In genomic region chr1:150561830-150562367, GRCh38 we compare ENCODE assay signal across 7 cellular contexts. TPM values are rescaled to one million over a fixed set of nuclear protein-coding genes. Genes with fewer than 3 reads are reported as not detected.
A peak's percentile ranks its signal among the peaks of the same experiment; 100 is the strongest.
DNase-seq lines count a peak whose midpoint lies in the region; ATAC-seq, FAIRE-seq and TF ChIP-seq lines count a peak whose summit lies in the region.

No MANE protein-coding gene starts in this region.

- CTCF ChIA-PET in HepG2 (lab: Yijun Ruan, JAX; ENCODE audit: low intra/inter-chr PET ratio, low total read pairs) = interaction anchor here (1.3 to 1.7 kb wide), 3 partner anchors 15 to 77 kb away, joined by 4 to 15 read pairs (median 7); no protein-coding TSS in a partner anchor

- H3K9ac ChIP-seq in HepG2 (ENCODE audit: insufficient read depth, low read depth, low read length) = peak overlapping the region; percentile 88

- TF ChIP-seq POLR2A in HepG2 (IDR thresholded peaks at IDR 0.05; ENCODE audit: insufficient read depth in 1 of 2, low read depth in 2 of 2, low read length in 2 of 2) = peak; percentile 46 to 65; a peak in 2 of 4 replicates

- DNase-seq in NCI-H460 (ENCODE audit: extremely low read depth, low read depth) = peak; percentile 95
- peak; percentile 71 to 80 for DNase-seq in activated CD4-positive, alpha-beta T cell treated with anti-CD3 and anti-CD28 coated beads, Interleukin-2, amount 50 U/mL, for 24 hours (ENCODE audit: low read depth in 1 of 2, low spot score in 1 of 2)
- peak; percentile 90 for DNase-seq in dedifferentiated amniotic fluid mesenchymal stem cell (ENCODE audit: extremely low spot score)
- peak; percentile 77 for DNase-seq in HepG2 (ENCODE audit: low spot score)
- DNase-seq in stimulated activated CD4-positive, alpha-beta T cell treated with anti-CD3 and anti-CD28 coated beads, Interleukin-2, amount 100 ng/mL, for 48 hours = peak; percentile 82

- intact Hi-C loops in HepG2 (cut with micrococcal nuclease; ENCODE audit: unreplicated experiment) = loop anchor here (1.0 to 5.0 kb wide), 2 partner anchors 59 to 135 kb away; partner anchors contain the start of gene GOLPH3L

- POLR2A ChIA-PET in HepG2 (lab: Yijun Ruan, JAX) = interaction anchor here (0.8 to 13.0 kb wide), 23 partner anchors 11 to 628 kb away, joined by 3 to 469 read pairs (median 4); partner anchors contain the start of genes ADAMTSL4, CA14, ENSA and FALEC

- no peaks in the 10 kb centered on the region for H3K27me3 ChIP-seq in HepG2 (ENCODE audit: control insufficient read depth in 1 of 2, insufficient read depth in 2 of 2, low read length in 2 of 2)

- H3K79me2 ChIP-seq in HepG2 (ENCODE audit: insufficient read depth, low read length) = peaks cover 8% of the 10 kb centered on the region

- no peak for TF ChIP-seq CTCF in HepG2 (CRISPR knock-in tag; IDR thresholded peaks at IDR 0.05)

- H4K20me1 ChIP-seq in HepG2 (ENCODE audit: insufficient read depth, low read length) = no peaks in the 10 kb centered on the region

- H3K4me3 ChIP-seq in HepG2 (replicated peaks in 1 of 3; ENCODE audit: insufficient read depth in 1 of 3, low read depth in 2 of 3, low read length in 3 of 3) = peak overlapping the region; percentile 72 to 80 (median 73)

- peak overlapping the region; percentile 99 for H3K4me2 ChIP-seq in HepG2 (ENCODE audit: low read depth, low read length)

- peaks cover 0 to 1% of the 10 kb centered on the region in 2 experiments; a peak in 1 of 5 replicates for H3K36me3 ChIP-seq in HepG2 (replicated peaks in 1 of 2; ENCODE audit: control insufficient read depth in 1 of 2, insufficient read depth in 2 of 2, low read length in 2 of 2)

- ATAC-seq in GM18498 (IDR thresholded peaks at IDR 0.05; ENCODE audit: unreplicated experiment) (peak; percentile 49), HG02970 (IDR thresholded peaks at IDR 0.05; ENCODE audit: low FRiP score, unreplicated experiment) (peak; percentile 33), HepG2 (peak; percentile 72)

- TSS peak; percentile 81 for BruUV-seq in HepG2 (replicated peaks; lab: Mats Ljungman, UMichigan)

- TF ChIP-seq RAD21 in HepG2 (CRISPR knock-in tag; IDR thresholded peaks at IDR 0.05) = 0 out of 2 replicates have a peak, but pooled peaks have one; percentile 4

- peaks cover 50% of the 10 kb centered on the region for H3K4me1 ChIP-seq in HepG2 (ENCODE audit: insufficient read depth, low read length)

- TF ChIP-seq EP300 in HepG2 (IDR thresholded peaks at IDR 0.05; ENCODE audit: low read depth in 2 of 2, low read length in 2 of 2) (peak in 1 of 2 experiments; percentile 96; a peak in 2 of 4 replicates), HepG2 (CRISPR knock-in tag; IDR thresholded peaks at IDR 0.05; ENCODE audit: borderline replicate concordance) (peak; percentile 83)

- under 1% methylated on average over 14 of the region's 20 CpGs for WGBS in HepG2 (ENCODE audit: low lambda C conversion rate)

- no peak overlapping the region for H2AFZ ChIP-seq in HepG2 (ENCODE audit: low read length)

- H3K27ac ChIP-seq in HepG2 (ENCODE audit: extremely low read length, insufficient read depth, low read length) = peak overlapping the region; percentile 91

- H3K9me3 ChIP-seq in HepG2 (ENCODE audit: low read length) = no peaks in the 10 kb centered on the region

- peak; percentile 82 for FAIRE-seq in HepG2 (lab: Jason Lieb, UNC)

- in situ Hi-C loops in HepG2 (cut with HindIII; ENCODE audit: extremely low pct_ligation_motif_present, low pct_unique_long_range_greater_than_20kb) = loop anchor here (5.0 kb wide), 2 partner anchors 65 to 250 kb away; partner anchors contain the start of gene ENSA

RNA-seq across cellular contexts. Expression of gene ADAMTSL4, which starts 12.7 kb away (rescaled TPM):
- 5.7 and 5.8 TPM in 2 replicates for total RNA-seq in NCI-H460 (2014; rRNA removed; shearing (Covaris generic))
- polyA plus RNA-seq in NCI-H460 (2014; cell fraction: nucleus; rRNA removed) = 14.3 and 16.6 TPM in 2 replicates
- total RNA-seq in HepG2 (2016; rRNA removed; fragmentation: Illumina TruSeq; extraction: Trizol) = 1.9 and 3.9 TPM in 2 replicates
- total RNA-seq in HepG2 (2016; cell fraction: cytosol; rRNA removed; fragmentation: Illumina TruSeq; extraction: Trizol; ENCODE audit: low read depth) = 1.3 and 1.4 TPM in 2 replicates
- total RNA-seq in HepG2 (2016; cell fraction: insoluble cytoplasmic fraction; rRNA removed; fragmentation: Illumina TruSeq; extraction: Trizol) = 1.4 and 3.5 TPM in 2 replicates
- total RNA-seq in HepG2 (2016; cell fraction: membrane; rRNA removed; fragmentation: Illumina TruSeq; extraction: Trizol) = 2.8 TPM in 2 replicates
- total RNA-seq in HepG2 (2016; cell fraction: nucleus; rRNA removed; fragmentation: Illumina TruSeq; extraction: Trizol) = 5.1 and 8.0 TPM in 2 replicates
- polyA plus RNA-seq in HepG2 (2011; rRNA removed) = 15.1 and 16.4 TPM in 2 replicates
- polyA plus RNA-seq in HepG2 (2011; cell fraction: cytosol; rRNA removed) = 7.9 and 8.3 TPM in 2 replicates
- 81.6 and 99.7 TPM in 2 replicates for polyA plus RNA-seq in HepG2 (2011; cell fraction: nucleus; rRNA removed)
- 6.4 and 10.9 TPM in 2 replicates for polyA plus RNA-seq in HepG2 (2012)
- 0.93 and 1.3 TPM in 2 replicates for polyA plus RNA-seq in HepG2 (2016; cell fraction: cytosol; fragmentation: Illumina TruSeq; extraction: Trizol; ENCODE audit: low read depth)
- polyA plus RNA-seq in HepG2 (2016; cell fraction: insoluble cytoplasmic fraction; fragmentation: Illumina TruSeq; extraction: Trizol; ENCODE audit: low read depth) = 4.0 and 4.2 TPM in 2 replicates
- polyA plus RNA-seq in HepG2 (2016; cell fraction: membrane; fragmentation: Illumina TruSeq; extraction: Trizol; ENCODE audit: low read depth) = 3.3 and 3.7 TPM in 2 replicates
- 32.6 and 38.0 TPM in 2 replicates for polyA plus RNA-seq in HepG2 (2016; cell fraction: nucleus; fragmentation: Illumina TruSeq; extraction: Trizol; ENCODE audit: insufficient read depth, low read depth)
- polyA minus RNA-seq in HepG2 (2011; rRNA and poly(A)+ RNA removed; ENCODE audit: low replicate concordance) = 5.9 and 8.8 TPM in 2 replicates
- polyA minus RNA-seq in HepG2 (2011; cell fraction: cytosol; rRNA and poly(A)+ RNA removed) = 5.3 and 6.0 TPM in 2 replicates
- polyA minus RNA-seq in HepG2 (2011; cell fraction: nucleus; rRNA and poly(A)+ RNA removed) = 9.4 TPM in 2 replicates

RNA-seq across cellular contexts. Expression of gene MCL1, which starts 17.5 kb away (rescaled TPM):
- 489 and 574 TPM in 2 replicates for total RNA-seq in NCI-H460 (2014; rRNA removed; shearing (Covaris generic))
- 343 and 421 TPM in 2 replicates for polyA plus RNA-seq in NCI-H460 (2014; cell fraction: nucleus; rRNA removed)
- total RNA-seq in HepG2 (2016; rRNA removed; fragmentation: Illumina TruSeq; extraction: Trizol) = 113 and 125 TPM in 2 replicates
- 16.3 and 19.0 TPM in 2 replicates for total RNA-seq in HepG2 (2016; cell fraction: cytosol; rRNA removed; fragmentation: Illumina TruSeq; extraction: Trizol; ENCODE audit: low read depth)
- 108 and 127 TPM in 2 replicates for total RNA-seq in HepG2 (2016; cell fraction: insoluble cytoplasmic fraction; rRNA removed; fragmentation: Illumina TruSeq; extraction: Trizol)
- 41.9 and 48.9 TPM in 2 replicates for total RNA-seq in HepG2 (2016; cell fraction: membrane; rRNA removed; fragmentation: Illumina TruSeq; extraction: Trizol)
- 150 and 151 TPM in 2 replicates for total RNA-seq in HepG2 (2016; cell fraction: nucleus; rRNA removed; fragmentation: Illumina TruSeq; extraction: Trizol)
- polyA plus RNA-seq in HepG2 (2011; rRNA removed) = 69.5 and 70.6 TPM in 2 replicates
- polyA plus RNA-seq in HepG2 (2011; cell fraction: cytosol; rRNA removed) = 40.6 and 51.3 TPM in 2 replicates
- 127 and 138 TPM in 2 replicates for polyA plus RNA-seq in HepG2 (2011; cell fraction: nucleus; rRNA removed)
- polyA plus RNA-seq in HepG2 (2012) = 59.5 and 80.1 TPM in 2 replicates
- 5.6 and 6.4 TPM in 2 replicates for polyA plus RNA-seq in HepG2 (2016; cell fraction: cytosol; fragmentation: Illumina TruSeq; extraction: Trizol; ENCODE audit: low read depth)
- polyA plus RNA-seq in HepG2 (2016; cell fraction: insoluble cytoplasmic fraction; fragmentation: Illumina TruSeq; extraction: Trizol; ENCODE audit: low read depth) = 99.4 and 100.0 TPM in 2 replicates
- polyA plus RNA-seq in HepG2 (2016; cell fraction: membrane; fragmentation: Illumina TruSeq; extraction: Trizol; ENCODE audit: low read depth) = 21.9 and 23.4 TPM in 2 replicates
- polyA plus RNA-seq in HepG2 (2016; cell fraction: nucleus; fragmentation: Illumina TruSeq; extraction: Trizol; ENCODE audit: insufficient read depth, low read depth) = 207 and 216 TPM in 2 replicates
- 65.4 and 90.8 TPM in 2 replicates for polyA minus RNA-seq in HepG2 (2011; rRNA and poly(A)+ RNA removed; ENCODE audit: low replicate concordance)
- polyA minus RNA-seq in HepG2 (2011; cell fraction: cytosol; rRNA and poly(A)+ RNA removed) = 72.9 and 73.2 TPM in 2 replicates
- 152 and 196 TPM in 2 replicates for polyA minus RNA-seq in HepG2 (2011; cell fraction: nucleus; rRNA and poly(A)+ RNA removed)

RNA-seq across cellular contexts. Expression of gene FALEC, which starts 46.3 kb away (rescaled TPM):
- not detected in 2 replicates for total RNA-seq in NCI-H460 (2014; rRNA removed; shearing (Covaris generic))
- not detected in 2 replicates for polyA plus RNA-seq in NCI-H460 (2014; cell fraction: nucleus; rRNA removed)
- total RNA-seq in HepG2 (2016; rRNA removed; fragmentation: Illumina TruSeq; extraction: Trizol) = 0.71 TPM in 1 of 2 replicates, not detected in the other
- total RNA-seq in HepG2 (2016; cell fraction: cytosol; rRNA removed; fragmentation: Illumina TruSeq; extraction: Trizol; ENCODE audit: low read depth) = 1.2 and 1.9 TPM in 2 replicates
- total RNA-seq in HepG2 (2016; cell fraction: insoluble cytoplasmic fraction; rRNA removed; fragmentation: Illumina TruSeq; extraction: Trizol) = 0.40 and 1.6 TPM in 2 replicates
- total RNA-seq in HepG2 (2016; cell fraction: membrane; rRNA removed; fragmentation: Illumina TruSeq; extraction: Trizol) = 1.9 and 2.4 TPM in 2 replicates
- 0.84 TPM in 1 of 2 replicates, not detected in the other for total RNA-seq in HepG2 (2016; cell fraction: nucleus; rRNA removed; fragmentation: Illumina TruSeq; extraction: Trizol)
- polyA plus RNA-seq in HepG2 (2011; rRNA removed) = 0.20 and 0.33 TPM in 2 replicates
- polyA plus RNA-seq in HepG2 (2011; cell fraction: cytosol; rRNA removed) = 0.48 TPM in 1 of 2 replicates, not detected in the other
- 0.45 TPM in 1 of 2 replicates, not detected in the other for polyA plus RNA-seq in HepG2 (2011; cell fraction: nucleus; rRNA removed)
- polyA plus RNA-seq in HepG2 (2012) = 0.41 and 0.44 TPM in 2 replicates
- 1.0 and 1.6 TPM in 2 replicates for polyA plus RNA-seq in HepG2 (2016; cell fraction: cytosol; fragmentation: Illumina TruSeq; extraction: Trizol; ENCODE audit: low read depth)
- polyA plus RNA-seq in HepG2 (2016; cell fraction: insoluble cytoplasmic fraction; fragmentation: Illumina TruSeq; extraction: Trizol; ENCODE audit: low read depth) = 0.53 and 1.0 TPM in 2 replicates
- 0.48 and 1.3 TPM in 2 replicates for polyA plus RNA-seq in HepG2 (2016; cell fraction: membrane; fragmentation: Illumina TruSeq; extraction: Trizol; ENCODE audit: low read depth)
- polyA plus RNA-seq in HepG2 (2016; cell fraction: nucleus; fragmentation: Illumina TruSeq; extraction: Trizol; ENCODE audit: insufficient read depth, low read depth) = 3.8 and 3.9 TPM in 2 replicates
- not detected in 2 replicates for polyA minus RNA-seq in HepG2 (2011; rRNA and poly(A)+ RNA removed; ENCODE audit: low replicate concordance)
- not detected in 2 replicates for polyA minus RNA-seq in HepG2 (2011; cell fraction: cytosol; rRNA and poly(A)+ RNA removed)
- 1.6 TPM in 1 of 2 replicates, not detected in the other for polyA minus RNA-seq in HepG2 (2011; cell fraction: nucleus; rRNA and poly(A)+ RNA removed)

RNA-seq across cellular contexts. Expression of gene ECM1, which starts 54.0 kb away (rescaled TPM):
- total RNA-seq in NCI-H460 (2014; rRNA removed; shearing (Covaris generic)) = 11.7 and 12.0 TPM in 2 replicates
- 9.5 and 13.9 TPM in 2 replicates for polyA plus RNA-seq in NCI-H460 (2014; cell fraction: nucleus; rRNA removed)
- total RNA-seq in HepG2 (2016; rRNA removed; fragmentation: Illumina TruSeq; extraction: Trizol) = 0.13 and 0.42 TPM in 2 replicates
- total RNA-seq in HepG2 (2016; cell fraction: cytosol; rRNA removed; fragmentation: Illumina TruSeq; extraction: Trizol; ENCODE audit: low read depth) = 0.20 and 0.26 TPM in 2 replicates
- 0.32 TPM in 1 of 2 replicates, not detected in the other for total RNA-seq in HepG2 (2016; cell fraction: insoluble cytoplasmic fraction; rRNA removed; fragmentation: Illumina TruSeq; extraction: Trizol)
- total RNA-seq in HepG2 (2016; cell fraction: membrane; rRNA removed; fragmentation: Illumina TruSeq; extraction: Trizol) = 0.19 and 0.31 TPM in 2 replicates
- total RNA-seq in HepG2 (2016; cell fraction: nucleus; rRNA removed; fragmentation: Illumina TruSeq; extraction: Trizol) = 0.53 and 0.84 TPM in 2 replicates
- polyA plus RNA-seq in HepG2 (2011; rRNA removed) = 1.0 and 1.4 TPM in 2 replicates
- 0.47 and 0.51 TPM in 2 replicates for polyA plus RNA-seq in HepG2 (2011; cell fraction: cytosol; rRNA removed)
- 4.9 and 5.0 TPM in 2 replicates for polyA plus RNA-seq in HepG2 (2011; cell fraction: nucleus; rRNA removed)
- 0.64 and 1.1 TPM in 2 replicates for polyA plus RNA-seq in HepG2 (2012)
- 0.29 and 0.53 TPM in 2 replicates for polyA plus RNA-seq in HepG2 (2016; cell fraction: cytosol; fragmentation: Illumina TruSeq; extraction: Trizol; ENCODE audit: low read depth)
- polyA plus RNA-seq in HepG2 (2016; cell fraction: insoluble cytoplasmic fraction; fragmentation: Illumina TruSeq; extraction: Trizol; ENCODE audit: low read depth) = 0.15 TPM in 1 of 2 replicates, not detected in the other
- polyA plus RNA-seq in HepG2 (2016; cell fraction: membrane; fragmentation: Illumina TruSeq; extraction: Trizol; ENCODE audit: low read depth) = 0.24 and 0.42 TPM in 2 replicates
- 3.5 TPM in 2 replicates for polyA plus RNA-seq in HepG2 (2016; cell fraction: nucleus; fragmentation: Illumina TruSeq; extraction: Trizol; ENCODE audit: insufficient read depth, low read depth)
- 0.20 and 8.4 TPM in 2 replicates for polyA minus RNA-seq in HepG2 (2011; rRNA and poly(A)+ RNA removed; ENCODE audit: low replicate concordance)
- polyA minus RNA-seq in HepG2 (2011; cell fraction: cytosol; rRNA and poly(A)+ RNA removed) = 0.69 TPM in 1 of 2 replicates, not detected in the other
- 0.90 and 0.99 TPM in 2 replicates for polyA minus RNA-seq in HepG2 (2011; cell fraction: nucleus; rRNA and poly(A)+ RNA removed)

Comparison
In these comparisons a context has a peak if more than half of its experiments do, and no peak if none do; other contexts are left out.
1. Peak in every context shown above with its lines: DNase-seq, ATAC-seq, H3K4me3 ChIP-seq and H3K27ac ChIP-seq.